ENCODE assay signal across 19 cellular contexts in the genomic region with DNA sequence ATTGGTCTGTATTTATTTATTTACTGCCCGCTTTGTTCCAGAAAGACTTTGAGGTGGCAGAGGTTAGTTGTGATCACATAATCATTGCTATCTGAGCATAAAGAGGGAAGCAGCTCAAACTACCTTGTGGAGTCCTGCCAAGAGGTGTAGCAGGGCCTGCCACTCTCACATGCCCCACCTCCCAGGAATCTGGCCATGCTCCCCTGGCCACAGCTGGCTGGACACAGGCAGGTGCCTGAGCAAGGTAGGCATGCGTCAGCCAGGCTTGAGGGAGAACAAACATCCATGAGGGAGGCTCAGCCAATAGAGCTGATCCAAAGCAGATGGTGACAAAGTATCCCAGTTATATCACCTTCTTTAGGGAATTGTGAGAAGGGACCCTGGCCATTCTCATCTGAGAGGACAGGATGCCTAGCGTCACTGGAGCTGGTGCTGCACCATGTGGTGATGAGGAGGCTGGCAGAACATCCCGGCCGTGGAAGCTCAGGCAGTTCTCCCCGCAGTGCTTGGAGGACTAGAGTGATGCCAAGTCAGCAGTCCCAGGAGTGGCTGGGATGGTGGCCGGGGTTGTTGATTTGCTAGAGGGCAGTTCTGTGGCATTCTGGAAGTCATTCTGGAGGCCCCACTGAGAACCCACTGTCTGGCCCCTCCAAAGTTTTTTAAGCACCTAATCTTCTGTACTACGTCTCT. TPM values are rescaled to one million over a fixed set of nuclear protein-coding genes. Genes with fewer than 3 reads are reported as not detected.
DNase-seq lines count a peak whose midpoint lies in the region; ATAC-seq, FAIRE-seq and TF ChIP-seq lines count a peak whose summit lies in the region.
"Had no signal": no experiment of that assay in that cellular context is flagged by ENCODE, and none has a peak within 500 bp of the region (broad histone marks: within the 10 kb centered on the region; RNA-seq: fewer than 3 reads in every experiment).

No MANE protein-coding gene starts in this region.

- FAIRE-seq in pancreas (lab: Jason Lieb, UNC), result no peak
- FAIRE-seq: endometrium, GM12892 had no signal

- WGBS in body of pancreas, 2 donors, result 64 to 75% methylated on average over 5 to 8 of the region's 8 CpGs
- 53 to 58% methylated on average over 8 of the region's 8 CpGs for WGBS in pancreas, 2 donors
- WGBS in suprapubic skin, result 71% methylated on average over 8 of the region's 8 CpGs

- H3K36me3 ChIP-seq in body of pancreas (replicated peaks in 1 of 2; ENCODE audit: insufficient read depth in 1 of 2, low read depth in 2 of 2) (no peaks in the 10 kb centered on the region), pancreas (no peaks in the 10 kb centered on the region), suprapubic skin (no peaks in the 10 kb centered on the region)
- H3K36me3 ChIP-seq: ovary, vagina had no signal

- DNase-seq in DMS53 (lab: John Stamatoyannopoulos, UW) (peak; percentile 94), body of pancreas (peak in 3 of 4 donors; percentile 59 to 76 (median 66)), pancreas (peak in 4 of 6 donors; percentile 46 to 86 (median 57)), suprapubic skin (ENCODE audit: low spot score in 2 of 2) (no peak), A172 (ENCODE audit: low spot score) (no peak)
- no peak for DNase-seq in activated CD4-positive, alpha-beta T cell treated with anti-CD3 and anti-CD28 coated beads for 48 hours
- DNase-seq: activated T-cell treated with anti-CD3 and anti-CD28 coated beads, Interleukin-2, amount 50 U/mL, for 72 hours; amniotic stem cell; CD4-positive, alpha-beta memory T cell; DMS153; naive thymus-derived CD8-positive, alpha-beta T cell; NCI-H2171; SIG-M5 had no signal

- intact Hi-C loops in body of pancreas (cut with DNase I) (no loop called here), pancreas (cut with DNase I) (no loop called here)

- TF ChIP-seq CTCF in body of pancreas (IDR thresholded peaks at IDR 0.05), result no peak
- TF ChIP-seq CTCF in pancreas (IDR thresholded peaks at IDR 0.05), result no peak
- TF ChIP-seq CTCF in suprapubic skin (IDR thresholded peaks at IDR 0.05), result no peak

- TF ChIP-seq EP300 in Ishikawa (IDR thresholded peaks at IDR 0.05; ENCODE audit: borderline replicate concordance) (no peak), suprapubic skin (IDR thresholded peaks at IDR 0.05) (no peak)

- H3K27ac ChIP-seq in body of pancreas, result no peak overlapping the region
- H3K27ac ChIP-seq in pancreas, result no peak overlapping the region
- H3K27ac ChIP-seq in suprapubic skin, result no peak overlapping the region
- H3K27ac ChIP-seq: ovary, vagina had no signal

- no peak overlapping the region for H3K4me3 ChIP-seq in body of pancreas
- no peak overlapping the region for H3K4me3 ChIP-seq in pancreas
- H3K4me3 ChIP-seq in suprapubic skin, result no peak overlapping the region
- H3K4me3 ChIP-seq: GM23338, ovary, vagina had no signal

- no peaks in the 10 kb centered on the region for H3K9me3 ChIP-seq in body of pancreas
- no peaks in the 10 kb centered on the region for H3K9me3 ChIP-seq in pancreas
- no peaks in the 10 kb centered on the region for H3K9me3 ChIP-seq in suprapubic skin
- H3K9me3 ChIP-seq: ovary, vagina had no signal

- ATAC-seq in body of pancreas (peak; percentile 66), pancreas (peak; percentile 48 to 95 (median 84))
- ATAC-seq: activated T-cell treated with anti-CD3 and anti-CD28 coated beads, Interleukin-2, amount 50 U/mL, for 72 hours; GM23338; naive thymus-derived CD8-positive, alpha-beta T cell had no signal

- H3K4me1 ChIP-seq in body of pancreas (peaks cover 5% of the 10 kb centered on the region), pancreas (no peaks in the 10 kb centered on the region), suprapubic skin (no peaks in the 10 kb centered on the region)
- H3K4me1 ChIP-seq: vagina had no signal

- TF ChIP-seq RAD21 in Ishikawa (IDR thresholded peaks at IDR 0.05; ENCODE audit: low read depth), result no peak

- H3K27me3 ChIP-seq in body of pancreas (no peaks in the 10 kb centered on the region), pancreas (no peaks in the 10 kb centered on the region), suprapubic skin (peaks cover 10% of the 10 kb centered on the region)
- H3K27me3 ChIP-seq: ovary, vagina had no signal

- no peak for TF ChIP-seq POLR2A in body of pancreas (IDR thresholded peaks at IDR 0.05)
- no peak for TF ChIP-seq POLR2A in suprapubic skin (IDR thresholded peaks at IDR 0.05)

TF ChIP-seq in Ishikawa, 13 proteins besides CTCF, POLR2A, EP300 and RAD21:
- TF ChIP-seq, protein P1, sequence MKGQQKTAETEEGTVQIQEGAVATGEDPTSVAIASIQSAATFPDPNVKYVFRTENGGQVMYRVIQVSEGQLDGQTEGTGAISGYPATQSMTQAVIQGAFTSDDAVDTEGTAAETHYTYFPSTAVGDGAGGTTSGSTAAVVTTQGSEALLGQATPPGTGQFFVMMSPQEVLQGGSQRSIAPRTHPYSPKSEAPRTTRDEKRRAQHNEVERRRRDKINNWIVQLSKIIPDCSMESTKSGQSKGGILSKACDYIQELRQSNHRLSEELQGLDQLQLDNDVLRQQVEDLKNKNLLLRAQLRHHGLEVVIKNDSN (IDR thresholded peaks at IDR 0.05), result no peak
- TF ChIP-seq TEAD4 (IDR thresholded peaks at IDR 0.05) (peak; percentile 69), NFIC (IDR thresholded peaks at IDR 0.05) (0 out of 2 replicates have a peak, but pooled peaks have one; percentile 56)
- TF ChIP-seq, protein P2, sequence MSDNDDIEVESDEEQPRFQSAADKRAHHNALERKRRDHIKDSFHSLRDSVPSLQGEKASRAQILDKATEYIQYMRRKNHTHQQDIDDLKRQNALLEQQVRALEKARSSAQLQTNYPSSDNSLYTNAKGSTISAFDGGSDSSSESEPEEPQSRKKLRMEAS (IDR thresholded peaks at IDR 0.05), result peak; percentile 79

RNA-seq across cellular contexts. Expression of a gene that starts 6.8 kb away (rescaled TPM):
- total RNA-seq in body of pancreas (10 to 100 TPM; 60.7 to 67.2 TPM), pancreas (10 to 100 TPM; 19.3 to 38.1 (median 23.0) TPM), suprapubic skin (100 to 1,000 TPM in 2 of 4 donors, 10 to 100 TPM in 2; 78.7 to 131 (median 94.6) TPM)
- polyA plus RNA-seq in pancreas, result 10 to 100 TPM; 48.5 to 52.0 TPM
- 40.2 and 46.5 TPM in 2 replicates for total RNA-seq in A172 (2014; rRNA removed; shearing (Covaris generic))

Comparison
In these comparisons a context has a peak if more than half of its experiments do, and no peak if none do; other contexts are left out.
1. DNase-seq: peak in DMS53 (single experiment), body of pancreas (3 of 4) and pancreas (4 of 6); none in activated CD4-positive, alpha-beta T cell treated with anti-CD3 and anti-CD28 coated beads for 48 hours (single experiment), suprapubic skin (0 of 2) and A172 (single experiment).